Comparison of ENCODE assay signal across 1 cellular context in the genomic region with DNA sequence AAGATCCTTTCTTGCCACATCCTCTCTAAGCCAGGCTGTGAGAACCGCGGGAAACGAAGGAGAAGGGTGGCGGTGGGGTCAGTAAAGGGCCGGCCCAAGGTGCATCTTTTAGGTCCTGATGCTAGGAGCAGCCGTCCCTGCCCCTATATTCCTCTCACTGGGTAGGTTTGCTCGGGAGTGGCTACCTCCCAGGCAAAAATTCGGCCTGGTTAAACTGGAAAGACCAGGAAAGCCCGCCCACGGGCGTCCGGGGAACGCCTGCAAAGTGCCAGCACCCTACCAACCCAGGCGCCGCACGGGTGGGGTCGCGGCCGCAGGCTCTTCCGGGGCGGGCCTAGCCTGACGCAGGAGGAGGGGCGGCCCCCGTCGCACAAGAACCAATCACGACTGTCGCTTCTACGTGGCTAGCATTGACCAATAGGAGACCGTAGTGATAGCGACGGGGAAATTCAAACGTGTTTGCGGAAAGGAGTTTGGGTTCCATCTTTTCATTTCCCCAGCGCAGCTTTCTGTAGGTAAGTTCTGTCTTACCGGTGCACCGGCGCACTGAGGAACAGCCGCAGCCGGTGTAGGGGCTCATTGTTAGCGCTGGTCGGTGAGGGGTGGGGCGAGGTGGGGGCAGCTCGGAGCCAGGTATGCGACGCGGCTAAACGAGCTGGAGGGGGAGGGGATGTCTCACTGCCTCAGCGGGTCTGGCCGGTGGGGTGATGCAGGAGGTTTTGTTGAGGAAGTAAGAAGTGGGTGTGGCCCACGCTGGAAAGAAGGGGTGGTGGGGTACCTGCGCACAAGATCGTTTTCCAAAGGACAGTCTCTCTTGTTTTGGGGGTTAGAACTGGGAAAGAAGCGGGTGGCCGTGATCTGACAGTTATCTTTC.
TF ChIP-seq lines count a peak whose summit lies in the region.

A gene (plus strand): TSS at position 451 of the 874 bp plus-strand sequence. CDS start 1,195 bp downstream, outside the sequence.

TF ChIP-seq in HepG2, 621 proteins besides CTCF, POLR2A, EP300 and RAD21 (continued from another document and continues in another):
- TF ChIP-seq, protein P1, sequence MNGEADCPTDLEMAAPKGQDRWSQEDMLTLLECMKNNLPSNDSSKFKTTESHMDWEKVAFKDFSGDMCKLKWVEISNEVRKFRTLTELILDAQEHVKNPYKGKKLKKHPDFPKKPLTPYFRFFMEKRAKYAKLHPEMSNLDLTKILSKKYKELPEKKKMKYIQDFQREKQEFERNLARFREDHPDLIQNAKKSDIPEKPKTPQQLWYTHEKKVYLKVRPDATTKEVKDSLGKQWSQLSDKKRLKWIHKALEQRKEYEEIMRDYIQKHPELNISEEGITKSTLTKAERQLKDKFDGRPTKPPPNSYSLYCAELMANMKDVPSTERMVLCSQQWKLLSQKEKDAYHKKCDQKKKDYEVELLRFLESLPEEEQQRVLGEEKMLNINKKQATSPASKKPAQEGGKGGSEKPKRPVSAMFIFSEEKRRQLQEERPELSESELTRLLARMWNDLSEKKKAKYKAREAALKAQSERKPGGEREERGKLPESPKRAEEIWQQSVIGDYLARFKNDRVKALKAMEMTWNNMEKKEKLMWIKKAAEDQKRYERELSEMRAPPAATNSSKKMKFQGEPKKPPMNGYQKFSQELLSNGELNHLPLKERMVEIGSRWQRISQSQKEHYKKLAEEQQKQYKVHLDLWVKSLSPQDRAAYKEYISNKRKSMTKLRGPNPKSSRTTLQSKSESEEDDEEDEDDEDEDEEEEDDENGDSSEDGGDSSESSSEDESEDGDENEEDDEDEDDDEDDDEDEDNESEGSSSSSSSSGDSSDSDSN (CRISPR knock-in tag; IDR thresholded peaks at IDR 0.05) = no peak
- TF ChIP-seq, protein P2, sequence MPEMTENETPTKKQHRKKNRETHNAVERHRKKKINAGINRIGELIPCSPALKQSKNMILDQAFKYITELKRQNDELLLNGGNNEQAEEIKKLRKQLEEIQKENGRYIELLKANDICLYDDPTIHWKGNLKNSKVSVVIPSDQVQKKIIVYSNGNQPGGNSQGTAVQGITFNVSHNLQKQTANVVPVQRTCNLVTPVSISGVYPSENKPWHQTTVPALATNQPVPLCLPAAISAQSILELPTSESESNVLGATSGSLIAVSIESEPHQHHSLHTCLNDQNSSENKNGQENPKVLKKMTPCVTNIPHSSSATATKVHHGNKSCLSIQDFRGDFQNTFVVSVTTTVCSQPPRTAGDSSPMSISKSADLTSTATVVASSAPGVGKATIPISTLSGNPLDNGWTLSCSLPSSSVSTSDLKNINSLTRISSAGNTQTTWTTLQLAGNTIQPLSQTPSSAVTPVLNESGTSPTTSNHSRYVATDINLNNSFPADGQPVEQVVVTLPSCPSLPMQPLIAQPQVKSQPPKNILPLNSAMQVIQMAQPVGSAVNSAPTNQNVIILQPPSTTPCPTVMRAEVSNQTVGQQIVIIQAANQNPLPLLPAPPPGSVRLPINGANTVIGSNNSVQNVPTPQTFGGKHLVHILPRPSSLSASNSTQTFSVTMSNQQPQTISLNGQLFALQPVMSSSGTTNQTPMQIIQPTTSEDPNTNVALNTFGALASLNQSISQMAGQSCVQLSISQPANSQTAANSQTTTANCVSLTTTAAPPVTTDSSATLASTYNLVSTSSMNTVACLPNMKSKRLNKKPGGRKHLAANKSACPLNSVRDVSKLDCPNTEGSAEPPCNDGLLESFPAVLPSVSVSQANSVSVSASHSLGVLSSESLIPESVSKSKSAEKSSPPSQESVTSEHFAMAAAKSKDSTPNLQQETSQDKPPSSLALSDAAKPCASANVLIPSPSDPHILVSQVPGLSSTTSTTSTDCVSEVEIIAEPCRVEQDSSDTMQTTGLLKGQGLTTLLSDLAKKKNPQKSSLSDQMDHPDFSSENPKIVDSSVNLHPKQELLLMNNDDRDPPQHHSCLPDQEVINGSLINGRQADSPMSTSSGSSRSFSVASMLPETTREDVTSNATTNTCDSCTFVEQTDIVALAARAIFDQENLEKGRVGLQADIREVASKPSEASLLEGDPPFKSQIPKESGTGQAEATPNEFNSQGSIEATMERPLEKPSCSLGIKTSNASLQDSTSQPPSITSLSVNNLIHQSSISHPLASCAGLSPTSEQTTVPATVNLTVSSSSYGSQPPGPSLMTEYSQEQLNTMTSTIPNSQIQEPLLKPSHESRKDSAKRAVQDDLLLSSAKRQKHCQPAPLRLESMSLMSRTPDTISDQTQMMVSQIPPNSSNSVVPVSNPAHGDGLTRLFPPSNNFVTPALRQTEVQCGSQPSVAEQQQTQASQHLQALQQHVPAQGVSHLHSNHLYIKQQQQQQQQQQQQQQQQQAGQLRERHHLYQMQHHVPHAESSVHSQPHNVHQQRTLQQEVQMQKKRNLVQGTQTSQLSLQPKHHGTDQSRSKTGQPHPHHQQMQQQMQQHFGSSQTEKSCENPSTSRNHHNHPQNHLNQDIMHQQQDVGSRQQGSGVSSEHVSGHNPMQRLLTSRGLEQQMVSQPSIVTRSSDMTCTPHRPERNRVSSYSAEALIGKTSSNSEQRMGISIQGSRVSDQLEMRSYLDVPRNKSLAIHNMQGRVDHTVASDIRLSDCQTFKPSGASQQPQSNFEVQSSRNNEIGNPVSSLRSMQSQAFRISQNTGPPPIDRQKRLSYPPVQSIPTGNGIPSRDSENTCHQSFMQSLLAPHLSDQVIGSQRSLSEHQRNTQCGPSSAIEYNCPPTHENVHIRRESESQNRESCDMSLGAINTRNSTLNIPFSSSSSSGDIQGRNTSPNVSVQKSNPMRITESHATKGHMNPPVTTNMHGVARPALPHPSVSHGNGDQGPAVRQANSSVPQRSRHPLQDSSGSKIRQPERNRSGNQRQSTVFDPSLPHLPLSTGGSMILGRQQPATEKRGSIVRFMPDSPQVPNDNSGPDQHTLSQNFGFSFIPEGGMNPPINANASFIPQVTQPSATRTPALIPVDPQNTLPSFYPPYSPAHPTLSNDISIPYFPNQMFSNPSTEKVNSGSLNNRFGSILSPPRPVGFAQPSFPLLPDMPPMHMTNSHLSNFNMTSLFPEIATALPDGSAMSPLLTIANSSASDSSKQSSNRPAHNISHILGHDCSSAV (CRISPR knock-in tag; IDR thresholded peaks at IDR 0.05; ENCODE audit: borderline replicate concordance) = no peak
- TF ChIP-seq ZNF614 (CRISPR knock-in tag; IDR thresholded peaks at IDR 0.05; ENCODE audit: borderline replicate concordance) = no peak
- TF ChIP-seq SRF (IDR thresholded peaks at IDR 0.05; ENCODE audit: low read depth, low read length) = no peak
- TF ChIP-seq HIVEP1 (CRISPR knock-in tag; IDR thresholded peaks at IDR 0.05) = peak; percentile 19; the same call in 1 of the 2 replicates
- no peak for TF ChIP-seq ZNF138 (CRISPR knock-in tag; IDR thresholded peaks at IDR 0.05; ENCODE audit: low read depth)
- TF ChIP-seq, protein P3, sequence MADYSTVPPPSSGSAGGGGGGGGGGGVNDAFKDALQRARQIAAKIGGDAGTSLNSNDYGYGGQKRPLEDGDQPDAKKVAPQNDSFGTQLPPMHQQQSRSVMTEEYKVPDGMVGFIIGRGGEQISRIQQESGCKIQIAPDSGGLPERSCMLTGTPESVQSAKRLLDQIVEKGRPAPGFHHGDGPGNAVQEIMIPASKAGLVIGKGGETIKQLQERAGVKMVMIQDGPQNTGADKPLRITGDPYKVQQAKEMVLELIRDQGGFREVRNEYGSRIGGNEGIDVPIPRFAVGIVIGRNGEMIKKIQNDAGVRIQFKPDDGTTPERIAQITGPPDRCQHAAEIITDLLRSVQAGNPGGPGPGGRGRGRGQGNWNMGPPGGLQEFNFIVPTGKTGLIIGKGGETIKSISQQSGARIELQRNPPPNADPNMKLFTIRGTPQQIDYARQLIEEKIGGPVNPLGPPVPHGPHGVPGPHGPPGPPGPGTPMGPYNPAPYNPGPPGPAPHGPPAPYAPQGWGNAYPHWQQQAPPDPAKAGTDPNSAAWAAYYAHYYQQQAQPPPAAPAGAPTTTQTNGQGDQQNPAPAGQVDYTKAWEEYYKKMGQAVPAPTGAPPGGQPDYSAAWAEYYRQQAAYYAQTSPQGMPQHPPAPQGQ (CRISPR knock-in tag; IDR thresholded peaks at IDR 0.05; ENCODE audit: borderline replicate concordance) = no peak
- no peak for TF ChIP-seq ISX (CRISPR knock-in tag; conservative IDR thresholded peaks at IDR 0.05)
- TF ChIP-seq ZFP36L2 (CRISPR knock-in tag; IDR thresholded peaks at IDR 0.05) = no peak
- no peak for TF ChIP-seq ZNF101 (CRISPR knock-in tag; IDR thresholded peaks at IDR 0.05; ENCODE audit: borderline replicate concordance, low read depth)
- no peak for TF ChIP-seq ZNF713 (CRISPR knock-in tag; IDR thresholded peaks at IDR 0.05)
- TF ChIP-seq, protein P4, sequence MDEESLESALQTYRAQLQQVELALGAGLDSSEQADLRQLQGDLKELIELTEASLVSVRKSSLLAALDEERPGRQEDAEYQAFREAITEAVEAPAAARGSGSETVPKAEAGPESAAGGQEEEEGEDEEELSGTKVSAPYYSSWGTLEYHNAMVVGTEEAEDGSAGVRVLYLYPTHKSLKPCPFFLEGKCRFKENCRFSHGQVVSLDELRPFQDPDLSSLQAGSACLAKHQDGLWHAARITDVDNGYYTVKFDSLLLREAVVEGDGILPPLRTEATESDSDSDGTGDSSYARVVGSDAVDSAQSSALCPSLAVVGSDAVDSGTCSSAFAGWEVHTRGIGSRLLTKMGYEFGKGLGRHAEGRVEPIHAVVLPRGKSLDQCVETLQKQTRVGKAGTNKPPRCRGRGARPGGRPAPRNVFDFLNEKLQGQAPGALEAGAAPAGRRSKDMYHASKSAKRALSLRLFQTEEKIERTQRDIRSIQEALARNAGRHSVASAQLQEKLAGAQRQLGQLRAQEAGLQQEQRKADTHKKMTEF (CRISPR knock-in tag; IDR thresholded peaks at IDR 0.05) = peak; percentile 69; the same call in 1 of the 2 replicates
- TF ChIP-seq ZBTB42 (CRISPR knock-in tag; IDR thresholded peaks at IDR 0.05) = no peak
- TF ChIP-seq, protein P5, sequence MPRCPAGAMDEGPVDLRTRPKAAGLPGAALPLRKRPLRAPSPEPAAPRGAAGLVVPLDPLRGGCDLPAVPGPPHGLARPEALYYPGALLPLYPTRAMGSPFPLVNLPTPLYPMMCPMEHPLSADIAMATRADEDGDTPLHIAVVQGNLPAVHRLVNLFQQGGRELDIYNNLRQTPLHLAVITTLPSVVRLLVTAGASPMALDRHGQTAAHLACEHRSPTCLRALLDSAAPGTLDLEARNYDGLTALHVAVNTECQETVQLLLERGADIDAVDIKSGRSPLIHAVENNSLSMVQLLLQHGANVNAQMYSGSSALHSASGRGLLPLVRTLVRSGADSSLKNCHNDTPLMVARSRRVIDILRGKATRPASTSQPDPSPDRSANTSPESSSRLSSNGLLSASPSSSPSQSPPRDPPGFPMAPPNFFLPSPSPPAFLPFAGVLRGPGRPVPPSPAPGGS (CRISPR knock-in tag; IDR thresholded peaks at IDR 0.05) = no peak
- TF ChIP-seq ZNF746 (CRISPR knock-in tag; IDR thresholded peaks at IDR 0.05) = no peak
- TF ChIP-seq IKZF4 (CRISPR knock-in tag; IDR thresholded peaks at IDR 0.05; ENCODE audit: borderline replicate concordance, low read depth, not compliant biosample characterization) = no peak
- peak; percentile 48; the same call in 1 of the 2 replicates for TF ChIP-seq HOXA3 (CRISPR knock-in tag; IDR thresholded peaks at IDR 0.05)
- no peak for TF ChIP-seq IRX3 (CRISPR knock-in tag; IDR thresholded peaks at IDR 0.05; ENCODE audit: borderline replicate concordance, low read depth)
- TF ChIP-seq RCOR2 (CRISPR knock-in tag; IDR thresholded peaks at IDR 0.05) = no peak
- TF ChIP-seq ISL2 (CRISPR knock-in tag; IDR thresholded peaks at IDR 0.05) = 0 out of 2 replicates have a peak, but pooled peaks have one; percentile 33
- no peak for TF ChIP-seq REL (CRISPR knock-in tag; conservative IDR thresholded peaks at IDR 0.05)
- TF ChIP-seq FOXM1 (CRISPR knock-in tag; IDR thresholded peaks at IDR 0.05) = peak; percentile 21; the same call in 1 of the 2 replicates
- no peak for TF ChIP-seq ZNF282 (IDR thresholded peaks at IDR 0.05; ENCODE audit: partially characterized antibody)
- no peak for TF ChIP-seq ZNF567 (CRISPR knock-in tag; IDR thresholded peaks at IDR 0.05; ENCODE audit: borderline replicate concordance)
- no peak for TF ChIP-seq ZNF367 (CRISPR knock-in tag; IDR thresholded peaks at IDR 0.05; ENCODE audit: borderline replicate concordance)
- TF ChIP-seq, protein P6, sequence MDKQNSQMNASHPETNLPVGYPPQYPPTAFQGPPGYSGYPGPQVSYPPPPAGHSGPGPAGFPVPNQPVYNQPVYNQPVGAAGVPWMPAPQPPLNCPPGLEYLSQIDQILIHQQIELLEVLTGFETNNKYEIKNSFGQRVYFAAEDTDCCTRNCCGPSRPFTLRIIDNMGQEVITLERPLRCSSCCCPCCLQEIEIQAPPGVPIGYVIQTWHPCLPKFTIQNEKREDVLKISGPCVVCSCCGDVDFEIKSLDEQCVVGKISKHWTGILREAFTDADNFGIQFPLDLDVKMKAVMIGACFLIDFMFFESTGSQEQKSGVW (CRISPR knock-in tag; IDR thresholded peaks at IDR 0.05; ENCODE audit: borderline replicate concordance) = no peak
- no peak for TF ChIP-seq ETV6 (CRISPR knock-in tag; conservative IDR thresholded peaks at IDR 0.05)
- no peak for TF ChIP-seq ZSCAN30 (CRISPR knock-in tag; IDR thresholded peaks at IDR 0.05)
- 0 out of 2 replicates have a peak, but pooled peaks have one; percentile 36 for TF ChIP-seq MIXL1 (CRISPR knock-in tag; IDR thresholded peaks at IDR 0.05)
- TF ChIP-seq GPN1 (CRISPR knock-in tag; IDR thresholded peaks at IDR 0.05; ENCODE audit: borderline replicate concordance) = no peak
- TF ChIP-seq ARNTL (CRISPR knock-in tag; IDR thresholded peaks at IDR 0.05) = peak; percentile 15; the same call in 1 of the 2 replicates
- no peak for TF ChIP-seq DNMT3B (CRISPR knock-in tag; conservative IDR thresholded peaks at IDR 0.05)
- no peak for TF ChIP-seq ZSCAN20 (CRISPR knock-in tag; IDR thresholded peaks at IDR 0.05; ENCODE audit: borderline replicate concordance)
- no peak for TF ChIP-seq POLR2AphosphoS2 (IDR thresholded peaks at IDR 0.05; ENCODE audit: low read depth, low read length)
- TF ChIP-seq ZNF841 (CRISPR knock-in tag; IDR thresholded peaks at IDR 0.05; ENCODE audit: borderline replicate concordance) = no peak
- TF ChIP-seq, protein P7, sequence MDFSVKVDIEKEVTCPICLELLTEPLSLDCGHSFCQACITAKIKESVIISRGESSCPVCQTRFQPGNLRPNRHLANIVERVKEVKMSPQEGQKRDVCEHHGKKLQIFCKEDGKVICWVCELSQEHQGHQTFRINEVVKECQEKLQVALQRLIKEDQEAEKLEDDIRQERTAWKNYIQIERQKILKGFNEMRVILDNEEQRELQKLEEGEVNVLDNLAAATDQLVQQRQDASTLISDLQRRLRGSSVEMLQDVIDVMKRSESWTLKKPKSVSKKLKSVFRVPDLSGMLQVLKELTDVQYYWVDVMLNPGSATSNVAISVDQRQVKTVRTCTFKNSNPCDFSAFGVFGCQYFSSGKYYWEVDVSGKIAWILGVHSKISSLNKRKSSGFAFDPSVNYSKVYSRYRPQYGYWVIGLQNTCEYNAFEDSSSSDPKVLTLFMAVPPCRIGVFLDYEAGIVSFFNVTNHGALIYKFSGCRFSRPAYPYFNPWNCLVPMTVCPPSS (IDR thresholded peaks at IDR 0.05) = no peak
- TF ChIP-seq ZSCAN21 (CRISPR knock-in tag; IDR thresholded peaks at IDR 0.05; ENCODE audit: borderline replicate concordance) = peak; percentile 25; the same call in 1 of the 2 replicates
- no peak for TF ChIP-seq ZBTB7B (CRISPR knock-in tag; IDR thresholded peaks at IDR 0.05)
- peak; percentile 59 for TF ChIP-seq YY1 (IDR thresholded peaks at IDR 0.05; ENCODE audit: insufficient read depth, insufficient replicate concordance, low read depth, low read length)
- TF ChIP-seq RARG (CRISPR knock-in tag; IDR thresholded peaks at IDR 0.05; ENCODE audit: low read depth) = no peak
- no peak for TF ChIP-seq NFIB (CRISPR knock-in tag; IDR thresholded peaks at IDR 0.05; ENCODE audit: borderline replicate concordance)
- no peak for TF ChIP-seq ZNF292 (CRISPR knock-in tag; IDR thresholded peaks at IDR 0.05; ENCODE audit: borderline replicate concordance, low read depth)
- TF ChIP-seq, protein P8, sequence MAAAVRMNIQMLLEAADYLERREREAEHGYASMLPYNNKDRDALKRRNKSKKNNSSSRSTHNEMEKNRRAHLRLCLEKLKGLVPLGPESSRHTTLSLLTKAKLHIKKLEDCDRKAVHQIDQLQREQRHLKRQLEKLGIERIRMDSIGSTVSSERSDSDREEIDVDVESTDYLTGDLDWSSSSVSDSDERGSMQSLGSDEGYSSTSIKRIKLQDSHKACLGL (CRISPR knock-in tag; IDR thresholded peaks at IDR 0.05) = no peak
